In the genomic region with DNA sequence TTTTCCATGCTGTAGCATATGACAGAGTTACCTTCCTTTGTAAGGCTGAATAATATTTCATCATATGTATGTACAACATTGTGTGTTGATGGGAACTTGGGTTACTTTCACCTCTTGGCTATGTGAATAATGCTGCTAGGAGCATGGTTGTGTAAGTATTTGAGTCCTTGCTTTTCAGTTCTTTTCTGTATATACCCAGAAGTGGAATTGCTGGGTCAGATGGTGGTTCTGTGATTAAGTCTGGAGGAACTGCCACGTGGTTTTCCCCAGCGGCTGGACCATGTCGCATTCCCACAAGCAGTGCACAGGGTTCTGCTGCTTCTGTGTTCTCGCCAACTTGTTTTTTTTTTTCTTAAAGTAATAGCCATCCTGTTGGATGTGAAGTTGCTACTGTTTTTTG, we compare ENCODE assay signal across 9 cellular contexts.
DNase-seq lines count a peak whose midpoint lies in the region; ATAC-seq and TF ChIP-seq lines count a peak whose summit lies in the region.
"Had no signal": no experiment of that assay in that cellular context is flagged by ENCODE, and none has a peak within 500 bp of the region (broad histone marks: within the 10 kb centered on the region; RNA-seq: fewer than 3 reads in every experiment).

No MANE protein-coding gene starts in this region.

- no peak for TF ChIP-seq CTCF in DND-41 (IDR thresholded peaks at IDR 0.05; ENCODE audit: borderline replicate concordance, extremely low read depth, low read length, poor library complexity, severe bottlenecking)
- TF ChIP-seq CTCF in body of pancreas (IDR thresholded peaks at IDR 0.05): no peak
- no peak for TF ChIP-seq CTCF in heart right ventricle (IDR thresholded peaks at IDR 0.05)
- TF ChIP-seq CTCF in gastrocnemius medialis (IDR thresholded peaks at IDR 0.05 in 4 of 5, conservative IDR thresholded peaks at IDR 0.05 in 1 of 5): no peak
- no peak for TF ChIP-seq CTCF in Caco-2 (IDR thresholded peaks at IDR 0.05; ENCODE audit: insufficient read depth in 1 of 2, low read depth in 1 of 2, low read length in 1 of 2, severe bottlenecking in 1 of 2, unreplicated experiment in 1 of 2)
- TF ChIP-seq CTCF in tibial nerve (IDR thresholded peaks at IDR 0.05): no peak

- peaks cover 91% of the 10 kb centered on the region for H3K79me2 ChIP-seq in DND-41 (ENCODE audit: insufficient read depth, low read length)

- no TSS peak for BruUV-seq in Caco-2 (replicated peaks; lab: Mats Ljungman, UMichigan)

- no peaks in the 10 kb centered on the region for H3K9me3 Mint-ChIP-seq in Caco-2 (ENCODE audit: unreplicated experiment)

- peaks cover 80% of the 10 kb centered on the region for H4K20me1 ChIP-seq in DND-41 (ENCODE audit: insufficient read depth, low read length)

- TF ChIP-seq POLR2A in body of pancreas (IDR thresholded peaks at IDR 0.05): no peak
- peak in 1 of 2 donors; percentile 11 for TF ChIP-seq POLR2A in gastrocnemius medialis (IDR thresholded peaks at IDR 0.05)
- TF ChIP-seq POLR2A in tibial nerve (IDR thresholded peaks at IDR 0.05): no peak

- POLR2A ChIA-PET in Caco-2 (lab: Charles Lee): no interaction called here

- no peak overlapping the region for H3K4me2 ChIP-seq in DND-41 (ENCODE audit: insufficient read depth, low read length)

- WGBS in body of pancreas, 2 donors: 9 to 10% methylated on average over 4 of the region's 4 CpGs
- WGBS in heart right ventricle, 2 donors: 4 to 12% methylated on average over 4 of the region's 4 CpGs
- 13 to 24% methylated on average over 4 of the region's 4 CpGs for WGBS in tibial nerve, 2 donors

- no peaks in the 10 kb centered on the region for H3K27me3 ChIP-seq in DND-41 (ENCODE audit: insufficient read depth, low read length, poor library complexity)
- H3K27me3 ChIP-seq in body of pancreas: no peaks in the 10 kb centered on the region
- H3K27me3 ChIP-seq in heart right ventricle: no peaks in the 10 kb centered on the region
- no peaks in the 10 kb centered on the region for H3K27me3 ChIP-seq in gastrocnemius medialis
- no peaks in the 10 kb centered on the region for H3K27me3 ChIP-seq in Caco-2 (replicated peaks; ENCODE audit: control insufficient read depth, insufficient read depth, low read length)
- H3K27me3 ChIP-seq in tibial nerve: no peaks in the 10 kb centered on the region

- ATAC-seq in DND-41 (ENCODE audit: insufficient read depth, low read depth): no peak
- peak; percentile 49 for ATAC-seq in body of pancreas
- peak; percentile 42 to 72 (median 66) for ATAC-seq in heart right ventricle
- ATAC-seq in gastrocnemius medialis: peak in 1 of 2 donors; percentile 42
- ATAC-seq: SK-N-SH treated with all-trans-retinoic acid at 6 μM for 48 hours had no signal

- no peak overlapping the region for H3K9ac ChIP-seq in DND-41 (ENCODE audit: low read depth, low read length)

- H3K4me3 ChIP-seq in DND-41 (ENCODE audit: low read depth in 1 of 2, low read length in 2 of 2): no peak overlapping the region
- no peak overlapping the region for H3K4me3 ChIP-seq in body of pancreas
- no peak overlapping the region for H3K4me3 ChIP-seq in heart right ventricle
- no peak overlapping the region for H3K4me3 ChIP-seq in gastrocnemius medialis
- H3K4me3 ChIP-seq in Caco-2 (ENCODE audit: low read depth, low read length): no peak overlapping the region
- no peak overlapping the region for H3K4me3 ChIP-seq in tibial nerve

- DNase-seq in DND-41: no peak
- DNase-seq in body of pancreas: peak in 3 of 4 donors; percentile 35 to 40 (median 37)
- DNase-seq in heart right ventricle: peak in 1 of 2 donors; percentile 49
- DNase-seq in gastrocnemius medialis: no peak
- no peak for DNase-seq in Caco-2
- DNase-seq in NCI-H2107 (lab: John Stamatoyannopoulos, UW): no peak
- no peak for DNase-seq in NCI-H2081 (lab: John Stamatoyannopoulos, UW)
- DNase-seq in tibial nerve (ENCODE audit: low spot score in 2 of 2): no peak

- H3K36me3 Mint-ChIP-seq in Caco-2 (ENCODE audit: insufficient read depth, unreplicated experiment): peaks cover 18% of the 10 kb centered on the region

- H3K27me3 Mint-ChIP-seq in Caco-2 (ENCODE audit: insufficient read depth, unreplicated experiment): no peaks in the 10 kb centered on the region

- intact Hi-C loops in body of pancreas (cut with DNase I): loop anchor here (10.0 kb wide), 1 partner anchor 155 kb away; no protein-coding TSS in a partner anchor
- intact Hi-C loops in heart right ventricle (cut with DNase I): loop anchor here in 8 of 10 donors (2.0 to 10.0 kb wide), 8 partner anchors 42 to 305 kb away; a partner anchor contains a TSS
- intact Hi-C loops in gastrocnemius medialis (cut with DNase I; ENCODE audit: low total_unique reads): loop anchor here (10.0 kb wide), 1 partner anchor 305 kb away; a partner anchor contains a TSS
- intact Hi-C loops in Caco-2 (cut with micrococcal nuclease; ENCODE audit: unreplicated experiment): no loop called here

- H2AFZ ChIP-seq in DND-41 (ENCODE audit: low read depth, low read length): no peak overlapping the region

- H3K27ac ChIP-seq in DND-41 (ENCODE audit: low read length) (peak overlapping the region; percentile 45), body of pancreas (no peak overlapping the region), heart right ventricle (peak overlapping the region in 9 of 10 donors; percentile 0 to 54 (median 31)), gastrocnemius medialis (peak overlapping the region; percentile 64 to 83 (median 82)), tibial nerve (peak overlapping the region in 2 of 4 donors; percentile 80 to 84)

- H3K4me1 ChIP-seq in DND-41 (ENCODE audit: insufficient read depth, low read length) (peaks cover 30% of the 10 kb centered on the region), body of pancreas (peaks cover 20% of the 10 kb centered on the region), heart right ventricle (peaks cover 9 to 93% (median 72%) of the 10 kb centered on the region in 9 donors), gastrocnemius medialis (peaks cover 61 to 70% of the 10 kb centered on the region in 2 donors), Caco-2 (no peaks in the 10 kb centered on the region), tibial nerve (peaks cover 0 to 85% (median 32%) of the 10 kb centered on the region in 4 donors)

- H3K4me1 Mint-ChIP-seq in Caco-2 (ENCODE audit: low read depth, unreplicated experiment): no peaks in the 10 kb centered on the region

- in situ Hi-C loops in gastrocnemius medialis (cut with MboI; ENCODE audit: low sequenced_read_pairs in 4 of 4): loop anchor here in 1 of 4 donors (10.0 to 25.0 kb wide), 2 partner anchors 55 to 307 kb away; a partner anchor contains a TSS

- no peak overlapping the region for H3K27ac Mint-ChIP-seq in Caco-2 (ENCODE audit: unreplicated experiment)

- CTCF ChIA-PET in Caco-2 (lab: Charles Lee): no interaction called here

- no peak overlapping the region for H3K4me3 Mint-ChIP-seq in Caco-2 (ENCODE audit: unreplicated experiment)

- H3K9me3 ChIP-seq in DND-41 (ENCODE audit: insufficient read depth, low read length, severe bottlenecking) (no peaks in the 10 kb centered on the region), body of pancreas (no peaks in the 10 kb centered on the region), heart right ventricle (no peaks in the 10 kb centered on the region), gastrocnemius medialis (no peaks in the 10 kb centered on the region), Caco-2 (no peaks in the 10 kb centered on the region), tibial nerve (no peaks in the 10 kb centered on the region)

- H3K36me3 ChIP-seq in DND-41 (ENCODE audit: insufficient read depth, low read length) (peaks cover 73% of the 10 kb centered on the region), body of pancreas (replicated peaks in 1 of 2; ENCODE audit: insufficient read depth in 1 of 2, low read depth in 2 of 2) (no peaks in the 10 kb centered on the region), heart right ventricle (peaks cover 0 to 32% (median 0%) of the 10 kb centered on the region in 9 donors), gastrocnemius medialis (no peaks in the 10 kb centered on the region), Caco-2 (ENCODE audit: control insufficient read depth, insufficient read depth, low read length) (no peaks in the 10 kb centered on the region; the same call in 1 of the 2 replicates), tibial nerve (no peaks in the 10 kb centered on the region)

- TF ChIP-seq EP300 in tibial nerve (IDR thresholded peaks at IDR 0.05): peak in 1 of 2 donors; percentile 16

Comparison
In these comparisons a context has a peak if more than half of its experiments do, and no peak if none do; other contexts are left out.
1. DNase-seq: peak in body of pancreas (3 of 4); none in DND-41 (single experiment), gastrocnemius medialis (0 of 2), Caco-2 (0 of 2), NCI-H2107 (single experiment), NCI-H2081 (0 of 2) and tibial nerve (0 of 2).
2. H3K27ac ChIP-seq: peak in DND-41 (single experiment), heart right ventricle (9 of 10) and gastrocnemius medialis (4 of 4); none in body of pancreas (0 of 4).